In the genomic region with DNA sequence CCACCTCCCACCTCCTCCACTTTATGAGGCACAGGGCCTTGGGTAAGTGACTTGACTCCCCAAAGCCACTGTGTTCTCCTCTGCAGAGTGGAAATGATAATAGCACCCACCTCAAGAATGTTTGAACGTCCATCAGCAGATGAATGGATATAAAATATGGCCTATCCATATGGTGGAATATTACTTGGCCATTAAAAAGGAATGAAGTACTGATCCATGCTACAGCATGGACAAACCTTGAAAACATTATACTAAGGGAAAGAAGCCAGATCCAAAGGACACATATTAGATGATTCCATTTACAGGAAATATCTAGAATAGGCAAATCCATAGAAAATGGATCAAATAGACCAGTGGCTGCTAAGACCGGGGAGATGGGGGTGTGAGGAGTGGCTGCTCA, we compare ENCODE assay signal across 11 cellular contexts. TPM values are rescaled to one million over a fixed set of nuclear protein-coding genes. Genes with fewer than 3 reads are reported as not detected.
"Had no signal": no experiment of that assay in that cellular context is flagged by ENCODE, and none has a peak within 500 bp of the region (broad histone marks: within the 10 kb centered on the region; RNA-seq: fewer than 3 reads in every experiment).

No MANE protein-coding gene starts in this region.

- H2AFZ ChIP-seq: GM23248, GM23338 had no signal

- H3K27ac Mint-ChIP-seq: GM23338, HFFc6 had no signal

- H3K4me3 ChIP-seq: GM23248, GM23338, HAP-1 had no signal

- H3K4me2 ChIP-seq: GM23338 had no signal

- H3K27ac ChIP-seq: GM23248 had no signal

- H3K4me3 Mint-ChIP-seq: GM23338, HFFc6 had no signal

- FAIRE-seq: H1, H54 had no signal

- DNase-seq: GM23248, GOT3, H7, HCEC 1CT, HFFc6 had no signal

- H3K9ac ChIP-seq: GM23248 had no signal

- H3K9me3 Mint-ChIP-seq: GM23338, HFFc6 had no signal

- H3K36me3 ChIP-seq: HAP-1 had no signal

- ATAC-seq: GM23338, HCT116 had no signal

- H3K4me1 ChIP-seq: HAP-1 had no signal

- H3K9me3 ChIP-seq: HAP-1 had no signal

RNA-seq across cellular contexts. Expression of a gene that starts 50.2 kb away (rescaled TPM):
- total RNA-seq: GM23248, H4, HFFc6 had no signal
- polyA plus RNA-seq: GM23248 had no signal
